6 cellular contexts compared by ENCODE assay signal in genomic region chr16:67665598-67665997, GRCh38. TPM values are rescaled to one million over a fixed set of nuclear protein-coding genes. Genes with fewer than 3 reads are reported as not detected.
DNase-seq lines count a peak whose midpoint lies in the region; ATAC-seq and TF ChIP-seq lines count a peak whose summit lies in the region.

No MANE protein-coding gene starts in this region.

- no peak overlapping the region for H2AK5ac ChIP-seq in IMR-90 (ENCODE audit: low read depth, low read length)

- H3K27me3 Mint-ChIP-seq in central memory CD8-positive, alpha-beta T cell = no peaks in the 10 kb centered on the region

- H3K4me3 ChIP-seq in IMR-90 (ENCODE audit: insufficient read depth, low read depth, low read length) (peak overlapping the region; percentile 95), rectal smooth muscle tissue (ENCODE audit: low read length) (peak overlapping the region; percentile 79)

- WGBS in IMR-90 (ENCODE audit: extremely low coverage in 2 of 2, insufficient read length in 1 of 2), 2 experiments = 80% methylated on average over 1 of the region's 5 CpGs; no CpG with 5 or more reads in 1 of the 2 experiments

- no peaks in the 10 kb centered on the region for H3K9me3 ChIP-seq in IMR-90 (ENCODE audit: control insufficient read depth, insufficient read depth, low read length)

- intact Hi-C loops in IMR-90 (cut with micrococcal nuclease) = no loop called here

- TF ChIP-seq CTCF in IMR-90 (conservative IDR thresholded peaks at IDR 0.05; ENCODE audit: low read depth, low read length) = no peak

- peak overlapping the region in 1 of 2 experiments; percentile 35; a peak in 1 of 4 replicates for H4K8ac ChIP-seq in IMR-90 (ENCODE audit: low read depth in 2 of 2, low read length in 2 of 2)

- H3K27ac Mint-ChIP-seq in central memory CD8-positive, alpha-beta T cell (ENCODE audit: low read depth) = no peak overlapping the region

- CTCF ChIA-PET in IMR-90 (lab: Yijun Ruan, JAX) = interaction anchor here (1.5 kb wide), 1 partner anchor 145 kb away, joined by 9 read pairs; no protein-coding TSS in a partner anchor

- H3K27me3 ChIP-seq in IMR-90 (ENCODE audit: control insufficient read depth, insufficient read depth, low read length) (no peaks in the 10 kb centered on the region), rectal smooth muscle tissue (ENCODE audit: control insufficient read depth, insufficient read depth, low read length) (no peaks in the 10 kb centered on the region)

- ATAC-seq in IMR-90 (ENCODE audit: low read depth) (no peak), GM21717 (IDR thresholded peaks at IDR 0.05; ENCODE audit: unreplicated experiment) (no peak), HG02981 (IDR thresholded peaks at IDR 0.05; ENCODE audit: unreplicated experiment) (no peak)
- no peak for ATAC-seq in central memory CD8-positive, alpha-beta T cell (replicated peaks; ENCODE audit: extremely low read depth, poor library complexity, severe bottlenecking)

- H3K4me1 Mint-ChIP-seq in central memory CD8-positive, alpha-beta T cell = peaks cover 13% of the 10 kb centered on the region

- H3K27ac ChIP-seq in IMR-90 (ENCODE audit: insufficient read depth, low read length) = no peak overlapping the region
- H3K27ac ChIP-seq in rectal smooth muscle tissue (ENCODE audit: low read depth, low read length) = no peak overlapping the region

- peaks cover 4 to 12% of the 10 kb centered on the region in 2 experiments; a peak in 3 of 4 replicates for H3K79me1 ChIP-seq in IMR-90 (ENCODE audit: low read depth in 1 of 2, low read length in 2 of 2)

- no peak overlapping the region for H3K56ac ChIP-seq in IMR-90 (ENCODE audit: extremely low read depth, insufficient read depth, low read length)

- no peak overlapping the region for H2BK5ac ChIP-seq in IMR-90 (ENCODE audit: low read depth, low read length, poor library complexity, severe bottlenecking)

- H4K91ac ChIP-seq in IMR-90 (ENCODE audit: insufficient read depth, low read depth, low read length) = no peak overlapping the region

- H3K9ac ChIP-seq in IMR-90 (ENCODE audit: low read depth, low read length) = no peak overlapping the region
- no peak overlapping the region for H3K9ac ChIP-seq in rectal smooth muscle tissue (ENCODE audit: low read length)

- H3K4me2 ChIP-seq in IMR-90 (ENCODE audit: low read depth, low read length) = peak overlapping the region; percentile 54

- H3K4me1 ChIP-seq in IMR-90 (ENCODE audit: control insufficient read depth, insufficient read depth, low read length) = peaks cover 12% of the 10 kb centered on the region
- peaks cover 25% of the 10 kb centered on the region for H3K4me1 ChIP-seq in rectal smooth muscle tissue (ENCODE audit: control insufficient read depth, insufficient read depth, low read length)

- peak overlapping the region; percentile 7; the same call in 1 of the 2 replicates for H3K23ac ChIP-seq in IMR-90 (ENCODE audit: low read depth, low read length)

- no TSS peak for BruUV-seq in IMR-90 (replicated peaks; lab: Mats Ljungman, UMichigan)

- DNase-seq in IMR-90 (no peak), DMS53 (lab: John Stamatoyannopoulos, UW) (no peak)
- no peak for DNase-seq in central memory CD8-positive, alpha-beta T cell (ENCODE audit: low spot score in 2 of 2)

- H4K5ac ChIP-seq in IMR-90 (ENCODE audit: low read depth, low read length) = no peak overlapping the region

- H3K36me3 Mint-ChIP-seq in central memory CD8-positive, alpha-beta T cell (ENCODE audit: insufficient read depth) = peaks cover 3% of the 10 kb centered on the region

- H3K14ac ChIP-seq in IMR-90 (replicated peaks; ENCODE audit: low read depth, low read length) = no peak overlapping the region

- H3K18ac ChIP-seq in IMR-90 (ENCODE audit: low read depth, low read length) = no peak overlapping the region

- H3K9me3 Mint-ChIP-seq in central memory CD8-positive, alpha-beta T cell = no peaks in the 10 kb centered on the region

- POLR2A ChIA-PET in IMR-90 (lab: Charles Lee; ENCODE audit: unreplicated experiment) = no interaction called here

- H2BK15ac ChIP-seq in IMR-90 (ENCODE audit: low read depth, low read length) = no peak overlapping the region

- H2BK120ac ChIP-seq in IMR-90 (ENCODE audit: low read depth, low read length) = no peak overlapping the region

- H3K36me3 ChIP-seq in IMR-90 (ENCODE audit: control insufficient read depth, insufficient read depth, low read length) (peaks cover 2% of the 10 kb centered on the region; the same call in 1 of the 2 replicates), rectal smooth muscle tissue (ENCODE audit: control insufficient read depth, insufficient read depth, low read length) (no peaks in the 10 kb centered on the region)

- in situ Hi-C loops in IMR-90 (cut with MboI; ENCODE audit: low sequenced_read_pairs) = loop anchor here (10.0 kb wide), 1 partner anchor 141 kb away; the partner anchor contains the start of gene RIPOR1

- H2AFZ ChIP-seq in IMR-90 (replicated peaks; ENCODE audit: low read length, poor library complexity) = no peak overlapping the region

- dilution Hi-C loops in IMR-90 (cut with HindIII; ENCODE audit: low sequenced_read_pairs, unreplicated experiment) = no loop called here

- H2BK20ac ChIP-seq in IMR-90 (ENCODE audit: low read depth, low read length) = no peak overlapping the region

- no peaks in the 10 kb centered on the region for H3K9me1 ChIP-seq in IMR-90 (ENCODE audit: insufficient read depth, low read length)

- no peak overlapping the region for H3K4ac ChIP-seq in IMR-90 (ENCODE audit: low read depth, low read length)

- H3K4me3 Mint-ChIP-seq in central memory CD8-positive, alpha-beta T cell = peak overlapping the region; percentile 87

- no peak for TF ChIP-seq RAD21 in IMR-90 (IDR thresholded peaks at IDR 0.05; ENCODE audit: low read length)

- peak overlapping the region; percentile 83 for H2AK9ac ChIP-seq in IMR-90 (replicated peaks; ENCODE audit: low read depth, low read length, poor library complexity)

- TF ChIP-seq POLR2A in IMR-90 (IDR thresholded peaks at IDR 0.05; ENCODE audit: low read depth, low read length) = no peak

- H4K20me1 ChIP-seq in IMR-90 (ENCODE audit: insufficient read depth, low read length) = peaks cover 2% of the 10 kb centered on the region; the same call in 1 of the 2 replicates

TF ChIP-seq in IMR-90, 13 proteins besides CTCF, POLR2A, EP300 and RAD21:
- no peak for TF ChIP-seq CHD1 (IDR thresholded peaks at IDR 0.05; ENCODE audit: low read depth, low read length)
- TF ChIP-seq SMC3 (IDR thresholded peaks at IDR 0.05; ENCODE audit: low read depth, low read length) = no peak
- no peak for TF ChIP-seq RCOR1 (IDR thresholded peaks at IDR 0.05; ENCODE audit: insufficient replicate concordance, low read length)
- TF ChIP-seq BHLHE40 (IDR thresholded peaks at IDR 0.05; ENCODE audit: low read depth, low read length) = no peak
- no peak for TF ChIP-seq MAFK (IDR thresholded peaks at IDR 0.05; ENCODE audit: low read depth, low read length)
- no peak for TF ChIP-seq RFX5 (IDR thresholded peaks at IDR 0.05; ENCODE audit: low read depth, low read length)
- TF ChIP-seq NFE2L2 (IDR thresholded peaks at IDR 0.05; ENCODE audit: low read depth, low read length) = no peak

RNA-seq across cellular contexts. Expression of gene ENKD1, which starts 1.0 kb away (rescaled TPM):
- 2.9 and 3.1 TPM in 2 replicates for total RNA-seq in IMR-90 (2012; rRNA removed)
- 6.3 and 7.8 TPM in 2 replicates for polyA plus RNA-seq in IMR-90 (2012; rRNA removed)
- polyA plus RNA-seq in IMR-90 (2012; cell fraction: cytosol; rRNA removed) = 3.9 and 8.2 TPM in 2 replicates
- 20.0 and 44.8 TPM in 2 replicates for polyA plus RNA-seq in IMR-90 (2012; cell fraction: nucleus; rRNA removed; ENCODE audit: low replicate concordance)

RNA-seq across cellular contexts. Expression of gene C16orf86, which starts 1.0 kb away (rescaled TPM):
- 0.28 and 0.54 TPM in 2 replicates for total RNA-seq in IMR-90 (2012; rRNA removed)
- 0.63 and 0.70 TPM in 2 replicates for polyA plus RNA-seq in IMR-90 (2012; rRNA removed)
- 1.00 and 1.9 TPM in 2 replicates for polyA plus RNA-seq in IMR-90 (2012; cell fraction: cytosol; rRNA removed)
- polyA plus RNA-seq in IMR-90 (2012; cell fraction: nucleus; rRNA removed; ENCODE audit: low replicate concordance) = 1.9 and 3.9 TPM in 2 replicates

RNA-seq across cellular contexts. Expression of gene PARD6A, which starts 4.8 kb away (rescaled TPM):
- 0.28 and 0.36 TPM in 2 replicates for total RNA-seq in IMR-90 (2012; rRNA removed)
- 0.55 and 0.65 TPM in 2 replicates for polyA plus RNA-seq in IMR-90 (2012; rRNA removed)
- polyA plus RNA-seq in IMR-90 (2012; cell fraction: cytosol; rRNA removed) = 0.82 and 0.94 TPM in 2 replicates
- 0.32 and 0.49 TPM in 2 replicates for polyA plus RNA-seq in IMR-90 (2012; cell fraction: nucleus; rRNA removed; ENCODE audit: low replicate concordance)

RNA-seq across cellular contexts. Expression of gene ACD, which starts 5.5 kb away (rescaled TPM):
- 12.8 and 15.6 TPM in 2 replicates for total RNA-seq in IMR-90 (2012; rRNA removed)
- polyA plus RNA-seq in IMR-90 (2012; rRNA removed) = 31.1 and 38.9 TPM in 2 replicates
- 20.0 and 29.8 TPM in 2 replicates for polyA plus RNA-seq in IMR-90 (2012; cell fraction: cytosol; rRNA removed)
- 49.6 and 116 TPM in 2 replicates for polyA plus RNA-seq in IMR-90 (2012; cell fraction: nucleus; rRNA removed; ENCODE audit: low replicate concordance)

RNA-seq across cellular contexts. Expression of gene CARMIL2, which starts 20.7 kb away (rescaled TPM):
- 0.18 and 0.28 TPM in 2 replicates for total RNA-seq in IMR-90 (2012; rRNA removed)
- 0.77 and 0.97 TPM in 2 replicates for polyA plus RNA-seq in IMR-90 (2012; rRNA removed)
- polyA plus RNA-seq in IMR-90 (2012; cell fraction: cytosol; rRNA removed) = 0.65 and 0.75 TPM in 2 replicates
- 2.3 and 3.8 TPM in 2 replicates for polyA plus RNA-seq in IMR-90 (2012; cell fraction: nucleus; rRNA removed; ENCODE audit: low replicate concordance)
